In the genomic region with DNA sequence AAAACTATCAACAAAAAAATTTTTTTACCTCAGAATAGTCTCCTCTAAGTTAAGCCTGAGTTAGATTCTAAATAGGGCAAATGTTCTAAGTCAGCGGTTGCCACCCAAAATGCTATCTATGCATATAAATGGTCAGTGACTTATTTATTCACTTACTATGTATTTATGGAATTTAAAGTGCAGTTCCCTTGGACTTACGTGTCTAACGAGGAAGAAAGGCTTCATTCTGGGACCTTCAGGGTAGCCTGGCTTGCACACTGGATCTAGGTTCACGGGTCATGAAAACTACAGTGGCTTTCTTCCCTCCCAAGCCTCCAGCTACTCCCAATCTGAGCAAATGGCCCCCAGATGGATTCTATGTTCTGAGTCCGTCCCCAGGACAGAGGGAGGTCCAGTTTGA, we compare ENCODE assay signal across 1 cellular context.
TF ChIP-seq lines count a peak whose summit lies in the region.

No MANE protein-coding gene starts in this region.

TF ChIP-seq in IMR-90, 13 proteins besides CTCF, POLR2A, EP300 and RAD21:
- TF ChIP-seq NFE2L2 (IDR thresholded peaks at IDR 0.05; ENCODE audit: low read depth, low read length): no peak
- TF ChIP-seq, protein P1, sequence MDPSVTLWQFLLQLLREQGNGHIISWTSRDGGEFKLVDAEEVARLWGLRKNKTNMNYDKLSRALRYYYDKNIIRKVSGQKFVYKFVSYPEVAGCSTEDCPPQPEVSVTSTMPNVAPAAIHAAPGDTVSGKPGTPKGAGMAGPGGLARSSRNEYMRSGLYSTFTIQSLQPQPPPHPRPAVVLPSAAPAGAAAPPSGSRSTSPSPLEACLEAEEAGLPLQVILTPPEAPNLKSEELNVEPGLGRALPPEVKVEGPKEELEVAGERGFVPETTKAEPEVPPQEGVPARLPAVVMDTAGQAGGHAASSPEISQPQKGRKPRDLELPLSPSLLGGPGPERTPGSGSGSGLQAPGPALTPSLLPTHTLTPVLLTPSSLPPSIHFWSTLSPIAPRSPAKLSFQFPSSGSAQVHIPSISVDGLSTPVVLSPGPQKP (IDR thresholded peaks at IDR 0.05; ENCODE audit: borderline replicate concordance, low read depth, low read length): no peak
- no peak for TF ChIP-seq MXI1 (IDR thresholded peaks at IDR 0.05; ENCODE audit: borderline replicate concordance, low read depth, low read length)
- TF ChIP-seq RCOR1 (IDR thresholded peaks at IDR 0.05; ENCODE audit: insufficient replicate concordance, low read length): no peak
- TF ChIP-seq SMC3 (IDR thresholded peaks at IDR 0.05; ENCODE audit: low read depth, low read length): no peak
- TF ChIP-seq MAFK (IDR thresholded peaks at IDR 0.05; ENCODE audit: low read depth, low read length): no peak
- TF ChIP-seq BHLHE40 (IDR thresholded peaks at IDR 0.05; ENCODE audit: low read depth, low read length): no peak
- no peak for TF ChIP-seq MAZ (IDR thresholded peaks at IDR 0.05; ENCODE audit: borderline replicate concordance, low read depth, low read length)
- no peak for TF ChIP-seq FOS (IDR thresholded peaks at IDR 0.05; ENCODE audit: low read depth, low read length)
- no peak for TF ChIP-seq CHD1 (IDR thresholded peaks at IDR 0.05; ENCODE audit: low read depth, low read length)
- TF ChIP-seq, protein P2, sequence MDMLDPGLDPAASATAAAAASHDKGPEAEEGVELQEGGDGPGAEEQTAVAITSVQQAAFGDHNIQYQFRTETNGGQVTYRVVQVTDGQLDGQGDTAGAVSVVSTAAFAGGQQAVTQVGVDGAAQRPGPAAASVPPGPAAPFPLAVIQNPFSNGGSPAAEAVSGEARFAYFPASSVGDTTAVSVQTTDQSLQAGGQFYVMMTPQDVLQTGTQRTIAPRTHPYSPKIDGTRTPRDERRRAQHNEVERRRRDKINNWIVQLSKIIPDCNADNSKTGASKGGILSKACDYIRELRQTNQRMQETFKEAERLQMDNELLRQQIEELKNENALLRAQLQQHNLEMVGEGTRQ (IDR thresholded peaks at IDR 0.05; ENCODE audit: low read depth, low read length): no peak
- no peak for TF ChIP-seq RFX5 (IDR thresholded peaks at IDR 0.05; ENCODE audit: low read depth, low read length)
- TF ChIP-seq CEBPB (IDR thresholded peaks at IDR 0.05; ENCODE audit: low read depth, low read length): no peak
